ENCODE assay signal across 29 cellular contexts in the genomic region with DNA sequence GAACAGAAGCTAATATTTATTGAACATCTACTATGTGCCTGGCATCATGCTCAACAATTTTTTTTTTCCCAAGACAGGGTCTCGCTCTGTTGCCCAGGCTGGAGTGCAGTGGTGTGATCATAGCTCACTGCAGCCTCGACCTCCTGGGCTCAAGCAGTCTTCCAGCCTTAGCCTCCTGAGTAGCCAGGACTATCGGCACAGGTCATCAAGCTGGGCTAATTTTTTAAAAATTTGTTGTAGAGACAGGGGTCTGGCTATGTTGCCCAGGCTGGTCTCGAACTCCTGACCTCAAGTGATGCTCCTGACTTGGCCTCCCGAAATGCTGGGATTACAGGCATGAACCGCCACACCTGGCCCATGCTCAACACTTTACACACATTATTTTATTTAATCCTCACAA. TPM values are rescaled to one million over a fixed set of nuclear protein-coding genes. Genes with fewer than 3 reads are reported as not detected.
"Had no signal": no experiment of that assay in that cellular context is flagged by ENCODE, and none has a peak within 500 bp of the region (broad histone marks: within the 10 kb centered on the region; RNA-seq: fewer than 3 reads in every experiment).

No MANE protein-coding gene starts in this region.

- FAIRE-seq: frontal cortex, islet of Langerhans had no signal

- H3K36me3 ChIP-seq: heart left ventricle, thyroid gland, upper lobe of left lung had no signal

- H3K27me3 Mint-ChIP-seq: naive thymus-derived CD4-positive, alpha-beta T cell had no signal

- H3K4me3 ChIP-seq: coronary artery, heart left ventricle, left lung, lung, suprapubic skin, thyroid gland, upper lobe of left lung had no signal

- DNase-seq: central memory CD4-positive, alpha-beta T cell; effector CD4-positive, alpha-beta T cell; endodermal cell; heart left ventricle; hypothalamus; left lung; mesendoderm; naive thymus-derived CD4-positive, alpha-beta T cell; posterior cingulate gyrus; stimulated activated CD4-positive, alpha-beta T cell treated with anti-CD3 and anti-CD28 coated beads, Interleukin-12 subunit alpha, Interleukin-12 subunit beta, amount 100 ng/mL, for 4 hours; stimulated activated CD4-positive, alpha-beta T cell treated with anti-CD3 and anti-CD28 coated beads, Interleukin-2, amount 100 ng/mL, for 48 hours; stimulated activated naive CD4-positive, alpha-beta T cell treated with Interleukin-2 at 50 U/mL for 16 hours; thyroid gland; upper lobe of left lung had no signal

- H3K27ac ChIP-seq: left lung, suprapubic skin, thyroid gland, upper lobe of left lung had no signal

- H3K9me3 Mint-ChIP-seq: endodermal cell; naive thymus-derived CD4-positive, alpha-beta T cell had no signal

- H3K9me3 ChIP-seq: heart left ventricle, left lung, suprapubic skin, thyroid gland, upper lobe of left lung had no signal

- H3K27ac Mint-ChIP-seq: endodermal cell had no signal

- H3K4me1 Mint-ChIP-seq: endodermal cell, neural crest cell had no signal

- H3K4me1 ChIP-seq: left lung, thyroid gland, upper lobe of left lung had no signal

- H3K27me3 ChIP-seq: heart left ventricle, left lung, suprapubic skin, thyroid gland, upper lobe of left lung had no signal

- ATAC-seq: left lung; naive thymus-derived CD4-positive, alpha-beta T cell; sciatic nerve had no signal

- H3K4me3 Mint-ChIP-seq: endodermal cell; naive thymus-derived CD4-positive, alpha-beta T cell; neural crest cell had no signal

RNA-seq across cellular contexts. Expression of a gene that starts 35.7 kb away (rescaled TPM):
- total RNA-seq: dermis microvascular lymphatic vessel endothelial cell, pulmonary artery endothelial cell had no signal

RNA-seq across cellular contexts. Expression of a gene that starts 48.9 kb away (rescaled TPM):
- total RNA-seq: chondrocyte; dermis microvascular lymphatic vessel endothelial cell; endodermal cell; fibroblast of lung; frontal cortex; glomerular endothelial cell; heart left ventricle; left lung; lung; naive thymus-derived CD4-positive, alpha-beta T cell; neural crest cell; osteocyte; pulmonary artery endothelial cell; sciatic nerve; skeletal muscle tissue; suprapubic skin; thyroid gland; upper lobe of left lung had no signal
- polyA plus RNA-seq: esophagus; fibroblast of lung; heart left ventricle; lung; naive thymus-derived CD4-positive, alpha-beta T cell had no signal

RNA-seq across cellular contexts. Expression of a gene that starts 57.5 kb away (rescaled TPM):
- total RNA-seq: dermis microvascular lymphatic vessel endothelial cell, fibroblast of lung, frontal cortex, glomerular endothelial cell, pulmonary artery endothelial cell, skeletal muscle tissue, suprapubic skin, thyroid gland had no signal
- polyA plus RNA-seq: esophagus; fibroblast of lung; heart left ventricle; lung; naive thymus-derived CD4-positive, alpha-beta T cell had no signal
